Comparison of ENCODE assay signal across 1 cellular context in genomic region chr6:36683656-36684446, GRCh38.
TF ChIP-seq lines count a peak whose summit lies in the region.

No MANE protein-coding gene starts in this region.

TF ChIP-seq in HepG2, 621 proteins besides CTCF, POLR2A, EP300 and RAD21 (continued from another document and continues in another):
- TF ChIP-seq ZSCAN5A (CRISPR knock-in tag; IDR thresholded peaks at IDR 0.05; ENCODE audit: borderline replicate concordance) (peak; percentile 98), ATF3 (CRISPR knock-in tag; IDR thresholded peaks at IDR 0.05) (peak; percentile 52; the same call in 1 of the 2 replicates), IRF9 (CRISPR knock-in tag; IDR thresholded peaks at IDR 0.05; ENCODE audit: borderline replicate concordance) (peak; percentile 80; the same call in 1 of the 2 replicates), NCOA2 (CRISPR knock-in tag; IDR thresholded peaks at IDR 0.05) (peak; percentile 85), ZBTB44 (CRISPR knock-in tag; IDR thresholded peaks at IDR 0.05) (no peak), SMAD3 (CRISPR knock-in tag; IDR thresholded peaks at IDR 0.05) (peak; percentile 84; the same call in 1 of the 2 replicates), ZBTB46 (CRISPR knock-in tag; IDR thresholded peaks at IDR 0.05; ENCODE audit: borderline replicate concordance) (no peak; the same call in 1 of the 2 replicates), ZNF383 (CRISPR knock-in tag; IDR thresholded peaks at IDR 0.05; ENCODE audit: borderline replicate concordance) (peak; percentile 77; the same call in 1 of the 2 replicates), ZNF574 (CRISPR knock-in tag; IDR thresholded peaks at IDR 0.05) (peak; percentile 77), SIN3B (IDR thresholded peaks at IDR 0.05; ENCODE audit: low read length) (no peak), ZBTB8A (CRISPR knock-in tag; IDR thresholded peaks at IDR 0.05; ENCODE audit: borderline replicate concordance, low read depth) (peak; percentile 86; the same call in 1 of the 2 replicates), KDM2A (CRISPR knock-in tag; IDR thresholded peaks at IDR 0.05; ENCODE audit: borderline replicate concordance, low read depth) (peak; percentile 43; the same call in 1 of the 2 replicates), RBFOX2 (IDR thresholded peaks at IDR 0.05; ENCODE audit: low read depth, low read length) (peak; percentile 85), ZNF644 (CRISPR knock-in tag; IDR thresholded peaks at IDR 0.05; ENCODE audit: low read depth) (no peak), MAFG (CRISPR knock-in tag; IDR thresholded peaks at IDR 0.05) (no peak), ZNF18 (CRISPR knock-in tag; IDR thresholded peaks at IDR 0.05; ENCODE audit: insufficient replicate concordance) (peak; percentile 86), HIC2 (CRISPR knock-in tag; IDR thresholded peaks at IDR 0.05; ENCODE audit: low read depth) (peak; percentile 98), NKX3-1 (CRISPR knock-in tag; IDR thresholded peaks at IDR 0.05) (peak; percentile 94), ERF (CRISPR knock-in tag; IDR thresholded peaks at IDR 0.05) (peak; percentile 44; the same call in 1 of the 2 replicates), ZFYVE20 (CRISPR knock-in tag; IDR thresholded peaks at IDR 0.05; ENCODE audit: borderline replicate concordance, low read depth) (no peak), ZFX (CRISPR knock-in tag; IDR thresholded peaks at IDR 0.05; ENCODE audit: low read depth) (peak; percentile 33; the same call in 1 of the 2 replicates), ZNF83 (CRISPR knock-in tag; IDR thresholded peaks at IDR 0.05; ENCODE audit: borderline replicate concordance) (peak; percentile 92; the same call in 1 of the 2 replicates), KDM1A (CRISPR knock-in tag; IDR thresholded peaks at IDR 0.05) (peak; percentile 17), TOPORS (CRISPR knock-in tag; IDR thresholded peaks at IDR 0.05) (peak; percentile 98), REXO4 (CRISPR knock-in tag; IDR thresholded peaks at IDR 0.05; ENCODE audit: borderline replicate concordance) (peak; percentile 95; the same call in 1 of the 2 replicates), AGO1 (IDR thresholded peaks at IDR 0.05; ENCODE audit: low read depth, low read length, poor library complexity, severe bottlenecking) (peak; percentile 69), PRMT3 (CRISPR knock-in tag; IDR thresholded peaks at IDR 0.05; ENCODE audit: borderline replicate concordance, low read depth) (0 out of 2 replicates have a peak, but pooled peaks have one; percentile 61), HMGXB4 (CRISPR knock-in tag; IDR thresholded peaks at IDR 0.05; ENCODE audit: borderline replicate concordance in 1 of 2, low read depth in 1 of 2) (peak in 1 of 2 experiments; percentile 51; a peak in 2 of 4 replicates), ZNF639 (CRISPR knock-in tag; conservative IDR thresholded peaks at IDR 0.05) (0 out of 2 replicates have a peak, but pooled peaks have one; percentile 51), REPIN1 (CRISPR knock-in tag; IDR thresholded peaks at IDR 0.05; ENCODE audit: borderline replicate concordance, low read depth) (peak; percentile 99), MYPOP (CRISPR knock-in tag; IDR thresholded peaks at IDR 0.05) (peak; percentile 83; the same call in 1 of the 2 replicates)
